17 cellular contexts compared by ENCODE assay signal in genomic region chr3:59261009-59261408, GRCh38.
A peak's percentile ranks its signal among the peaks of the same experiment; 100 is the strongest.
DNase-seq lines count a peak whose midpoint lies in the region; ATAC-seq and TF ChIP-seq lines count a peak whose summit lies in the region.
"Had no signal": no experiment of that assay in that cellular context is flagged by ENCODE, and none has a peak within 500 bp of the region (broad histone marks: within the 10 kb centered on the region; RNA-seq: fewer than 3 reads in every experiment).

No MANE protein-coding gene starts in this region.

- intact Hi-C loops in heart left ventricle (cut with DNase I): no loop called here
- intact Hi-C loops in right cardiac atrium (cut with DNase I): no loop called here
- intact Hi-C loops in left ventricle myocardium inferior (cut with micrococcal nuclease): no loop called here

- H3K27me3 Mint-ChIP-seq in progenitor cell of endocrine pancreas: no peaks in the 10 kb centered on the region
- H3K27me3 Mint-ChIP-seq: B cell; CD4-positive, CD25-positive, alpha-beta regulatory T cell had no signal

- ATAC-seq in heart left ventricle: peak in 3 of 4 donors; percentile 51 to 75 (median 58)
- no peak for ATAC-seq in right cardiac atrium
- ATAC-seq: CD8-positive, alpha-beta T cell had no signal

- peaks cover 6% of the 10 kb centered on the region for H3K4me1 Mint-ChIP-seq in progenitor cell of endocrine pancreas (ENCODE audit: low read depth)
- H3K4me1 Mint-ChIP-seq: CD4-positive, CD25-positive, alpha-beta regulatory T cell had no signal

- H3K27ac ChIP-seq in heart left ventricle: no peak overlapping the region
- no peak overlapping the region for H3K27ac ChIP-seq in right cardiac atrium (ENCODE audit: low read length)
- H3K27ac ChIP-seq in left ventricle myocardium inferior (replicated peaks): peak overlapping the region; percentile 32
- H3K27ac ChIP-seq: C4-2B, GM23248 had no signal

- TF ChIP-seq CTCF in heart left ventricle (IDR thresholded peaks at IDR 0.05): no peak
- TF ChIP-seq CTCF in left ventricle myocardium inferior (IDR thresholded peaks at IDR 0.05; ENCODE audit: borderline replicate concordance): no peak
- no peak for TF ChIP-seq CTCF in progenitor cell of endocrine pancreas (IDR thresholded peaks at IDR 0.05; ENCODE audit: unreplicated experiment)

- peaks cover 6% of the 10 kb centered on the region for H3K9me3 Mint-ChIP-seq in progenitor cell of endocrine pancreas (ENCODE audit: low read depth)

- H3K36me3 Mint-ChIP-seq in progenitor cell of endocrine pancreas (ENCODE audit: insufficient read depth): no peaks in the 10 kb centered on the region
- H3K36me3 Mint-ChIP-seq: CD4-positive, CD25-positive, alpha-beta regulatory T cell; CD8-positive, alpha-beta T cell had no signal

- H3K4me3 Mint-ChIP-seq in progenitor cell of endocrine pancreas (ENCODE audit: low read depth): no peak overlapping the region
- H3K4me3 Mint-ChIP-seq: B cell; CD4-positive, CD25-positive, alpha-beta regulatory T cell; CD8-positive, alpha-beta T cell had no signal

- H3K4me1 ChIP-seq in heart left ventricle: peaks cover 0 to 16% (median 0%) of the 10 kb centered on the region in 12 donors
- no peaks in the 10 kb centered on the region for H3K4me1 ChIP-seq in right cardiac atrium (ENCODE audit: control insufficient read depth, insufficient read depth, low read length)
- peaks cover 10% of the 10 kb centered on the region for H3K4me1 ChIP-seq in left ventricle myocardium inferior
- H3K4me1 ChIP-seq: Caco-2 had no signal

- H3K27ac Mint-ChIP-seq in progenitor cell of endocrine pancreas: peak overlapping the region; percentile 1
- H3K27ac Mint-ChIP-seq: B cell; CD4-positive, CD25-positive, alpha-beta regulatory T cell; CD8-positive, alpha-beta T cell had no signal

- H3K9me3 ChIP-seq in heart left ventricle (no peaks in the 10 kb centered on the region), right cardiac atrium (ENCODE audit: control insufficient read depth, low read length) (no peaks in the 10 kb centered on the region), left ventricle myocardium inferior (replicated peaks) (no peaks in the 10 kb centered on the region)
- H3K9me3 ChIP-seq: Caco-2 had no signal

- TF ChIP-seq POLR2A in heart left ventricle (IDR thresholded peaks at IDR 0.05): no peak

- no peaks in the 10 kb centered on the region for H3K36me3 ChIP-seq in heart left ventricle
- no peaks in the 10 kb centered on the region for H3K36me3 ChIP-seq in left ventricle myocardium inferior
- H3K36me3 ChIP-seq: BLaER1 had no signal

- no peaks in the 10 kb centered on the region for H3K27me3 ChIP-seq in heart left ventricle
- no peaks in the 10 kb centered on the region for H3K27me3 ChIP-seq in right cardiac atrium (ENCODE audit: control insufficient read depth, insufficient read depth)
- H3K27me3 ChIP-seq in left ventricle myocardium inferior (ENCODE audit: low read depth): no peaks in the 10 kb centered on the region
- H3K27me3 ChIP-seq: BLaER1 had no signal

- no peak overlapping the region for H3K4me3 ChIP-seq in heart left ventricle
- H3K4me3 ChIP-seq in right cardiac atrium (ENCODE audit: low read length): no peak overlapping the region
- H3K4me3 ChIP-seq in left ventricle myocardium inferior: no peak overlapping the region
- H3K4me3 ChIP-seq: BLaER1, GM23248 had no signal

- DNase-seq in heart left ventricle (no peak), right cardiac atrium (no peak), left ventricle myocardium inferior (no peak), progenitor cell of endocrine pancreas (ENCODE audit: low spot score, unreplicated experiment) (no peak), 8988T (no peak), SW480 (ENCODE audit: low spot score) (no peak)
- DNase-seq: Caco-2; CD4-positive, CD25-positive, alpha-beta regulatory T cell; CD8-positive, alpha-beta T cell; DMS153; DND-41; GM23248; H7; HCEC 1CT had no signal

Comparison
In these comparisons a context has a peak if more than half of its experiments do, and no peak if none do; other contexts are left out.
1. ATAC-seq: peak in heart left ventricle (3 of 4); none in right cardiac atrium (0 of 2).